13 cellular contexts compared by ENCODE assay signal in genomic region chr3:189714991-189715961, GRCh38.
DNase-seq lines count a peak whose midpoint lies in the region; ATAC-seq, FAIRE-seq and TF ChIP-seq lines count a peak whose summit lies in the region.
"Had no signal": no experiment of that assay in that cellular context is flagged by ENCODE, and none has a peak within 500 bp of the region (broad histone marks: within the 10 kb centered on the region; RNA-seq: fewer than 3 reads in every experiment).

No MANE protein-coding gene starts in this region.

- TF ChIP-seq CTCF in Calu3 (IDR thresholded peaks at IDR 0.05; ENCODE audit: unreplicated experiment) (no peak), keratinocyte (optimal IDR thresholded peaks at IDR 0.05 in 1 of 3, IDR thresholded peaks at IDR 0.05 in 1 of 3, conservative IDR thresholded peaks at IDR 0.05 in 1 of 3; ENCODE audit: extremely low read depth in 1 of 3, insufficient read depth in 2 of 3, low read length in 3 of 3) (no peak)

- no peak overlapping the region for H3K4me3 Mint-ChIP-seq in Calu3 (ENCODE audit: low read depth, unreplicated experiment)

- dilution Hi-C loops in keratinocyte (cut with MboI; ENCODE audit: extremely low pct_ligation_motif_present, low sequenced_read_pairs), result no loop called here

- peaks cover 31% of the 10 kb centered on the region for H3K4me1 ChIP-seq in keratinocyte (ENCODE audit: control insufficient read depth, extremely low read depth, insufficient read depth, low read length)

- CTCF ChIA-PET in Calu3 (lab: Charles Lee), result interaction anchor here (0.6 kb wide), 1 partner anchor 127 kb away, joined by 3 read pairs; no protein-coding TSS in a partner anchor

- H3K79me2 ChIP-seq in keratinocyte (ENCODE audit: control insufficient read depth, insufficient read depth, low read length), result no peaks in the 10 kb centered on the region

- DNase-seq in Calu3, result no peak
- DNase-seq in SK-N-MC (ENCODE audit: low read depth, low spot score), result no peak
- no peak for DNase-seq in keratinocyte (ENCODE audit: low read depth, low spot score)
- no peak for DNase-seq in stimulated activated CD4-positive, alpha-beta T cell treated with anti-CD3 and anti-CD28 coated beads, Interleukin-4, amount 100 ng/mL, for 24 hours
- no peak for DNase-seq in iPS-NIHi7 (ENCODE audit: extremely low spot score)
- no peak for DNase-seq in NCI-H2171 (lab: John Stamatoyannopoulos, UW)
- no peak for DNase-seq in COLO668 (lab: John Stamatoyannopoulos, UW; ENCODE audit: unreplicated experiment)
- DNase-seq: DMS153, GOT3, OCI-M1 had no signal

- peak; percentile 63 for FAIRE-seq in keratinocyte (lab: Jason Lieb, UNC)
- FAIRE-seq: islet of Langerhans had no signal

- H3K36me3 Mint-ChIP-seq in Calu3 (ENCODE audit: insufficient read depth, unreplicated experiment), result peaks cover 4% of the 10 kb centered on the region

- peaks cover 34% of the 10 kb centered on the region for H3K4me1 Mint-ChIP-seq in Calu3 (ENCODE audit: low read depth, unreplicated experiment)

- H3K27ac ChIP-seq in SK-N-MC (peak overlapping the region; percentile 61), keratinocyte (ENCODE audit: control insufficient read depth, insufficient read depth, low read length) (no peak overlapping the region)
- H3K27ac ChIP-seq: skin epidermis had no signal

- no TSS peak for BruUV-seq in Calu3 (replicated peaks; lab: Mats Ljungman, UMichigan)

- peak overlapping the region; percentile 41 for H2AFZ ChIP-seq in keratinocyte (ENCODE audit: control insufficient read depth, low read length)

- H3K9ac ChIP-seq in SK-N-MC (ENCODE audit: insufficient read length), result peak overlapping the region; percentile 6
- H3K9ac ChIP-seq in keratinocyte (ENCODE audit: control insufficient read depth, extremely low read depth, insufficient read depth, low read length), result no peak overlapping the region

- H3K4me3 ChIP-seq in SK-N-MC, result no peak overlapping the region
- no peak overlapping the region for H3K4me3 ChIP-seq in keratinocyte (ENCODE audit: control insufficient read depth in 2 of 3, extremely low read depth in 1 of 3, insufficient read depth in 2 of 3, low read depth in 1 of 3, low read length in 3 of 3)
- H3K4me3 ChIP-seq: skin epidermis had no signal

- no peak overlapping the region for H3K4me2 ChIP-seq in keratinocyte (ENCODE audit: control insufficient read depth, extremely low read depth, insufficient read depth, low read depth, low read length)

- no peaks in the 10 kb centered on the region for H3K27me3 Mint-ChIP-seq in Calu3 (ENCODE audit: unreplicated experiment)

- H4K20me1 ChIP-seq in keratinocyte (ENCODE audit: control insufficient read depth, extremely low read depth, insufficient read depth, low read length), result no peaks in the 10 kb centered on the region

- no peaks in the 10 kb centered on the region for H3K9me1 ChIP-seq in keratinocyte (ENCODE audit: control insufficient read depth, extremely low read depth, insufficient read depth, low read length)

- H3K27ac Mint-ChIP-seq in Calu3 (ENCODE audit: unreplicated experiment), result peak overlapping the region; percentile 14

- H3K36me3 ChIP-seq in SK-N-MC (ENCODE audit: insufficient read depth, low read length) (no peaks in the 10 kb centered on the region), keratinocyte (ENCODE audit: control insufficient read depth in 2 of 2, extremely low read depth in 1 of 2, insufficient read depth in 2 of 2, low read length in 2 of 2) (no peaks in the 10 kb centered on the region)

- intact Hi-C loops in Calu3 (cut with micrococcal nuclease; ENCODE audit: unreplicated experiment), result no loop called here

- no peaks in the 10 kb centered on the region for H3K9me3 ChIP-seq in SK-N-MC (ENCODE audit: low read depth, low read length)
- H3K9me3 ChIP-seq in keratinocyte (ENCODE audit: control insufficient read depth, low read depth, low read length), result no peaks in the 10 kb centered on the region

- no peaks in the 10 kb centered on the region for H3K27me3 ChIP-seq in keratinocyte (ENCODE audit: control insufficient read depth, extremely low read depth, insufficient read depth, low read length)

- peaks cover 6% of the 10 kb centered on the region for H3K9me3 Mint-ChIP-seq in Calu3 (ENCODE audit: low read depth, unreplicated experiment)

- peak; percentile 49 for ATAC-seq in GM21526 (IDR thresholded peaks at IDR 0.05; ENCODE audit: low FRiP score, unreplicated experiment)
